Comparison of ENCODE assay signal across 9 cellular contexts in the genomic region with DNA sequence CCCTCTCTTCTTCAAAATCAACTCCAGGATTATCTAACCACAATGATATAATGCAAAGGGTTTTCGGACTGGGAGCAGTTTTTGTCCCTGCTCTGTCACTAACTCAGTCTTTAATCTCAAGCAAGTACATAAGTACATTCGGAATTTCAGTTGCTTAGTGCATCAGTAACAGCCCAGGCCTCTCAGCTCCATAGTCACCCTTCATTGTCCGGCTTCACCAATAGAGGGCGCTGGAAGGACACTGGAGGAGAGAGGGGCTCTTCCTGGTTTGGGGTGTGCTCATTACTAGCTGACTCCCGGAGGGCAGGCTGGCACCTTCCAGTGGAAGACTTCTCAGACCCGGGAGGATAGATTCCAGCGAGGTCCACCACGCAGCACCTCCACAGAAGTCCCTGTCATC.
DNase-seq lines count a peak whose midpoint lies in the region; ATAC-seq and TF ChIP-seq lines count a peak whose summit lies in the region.
"Had no signal": no experiment of that assay in that cellular context is flagged by ENCODE, and none has a peak within 500 bp of the region (broad histone marks: within the 10 kb centered on the region; RNA-seq: fewer than 3 reads in every experiment).

No MANE protein-coding gene starts in this region.

- ATAC-seq in GM19455 (IDR thresholded peaks at IDR 0.05; ENCODE audit: unreplicated experiment) (peak; percentile 92), HG03521 (IDR thresholded peaks at IDR 0.05; ENCODE audit: unreplicated experiment) (peak; percentile 86)

- TF ChIP-seq POLR2A in erythroblast (IDR thresholded peaks at IDR 0.05; ENCODE audit: low read length): no peak

- DNase-seq in GDM1 (lab: John Stamatoyannopoulos, UW) (peak; percentile 14), SK-N-DZ (ENCODE audit: low spot score) (peak; percentile 0), erythroblast (lab: John Stamatoyannopoulos, UW) (peak; percentile 47 to 60), inferior parietal cortex (ENCODE audit: extremely low spot score) (no peak), NCI-H1694 (lab: John Stamatoyannopoulos, UW) (no peak)
- DNase-seq in stimulated activated CD4-positive, alpha-beta T cell treated with anti-CD3 and anti-CD28 coated beads, Interleukin-1b, Interleukin-23, amount 100 ng/mL, for 48 hours: peak; percentile 3
- DNase-seq: natural killer cell had no signal

Comparison
In these comparisons a context has a peak if more than half of its experiments do, and no peak if none do; other contexts are left out.
1. DNase-seq: peak in GDM1 (single experiment), SK-N-DZ (single experiment), erythroblast (2 of 2) and stimulated activated CD4-positive, alpha-beta T cell treated with anti-CD3 and anti-CD28 coated beads, Interleukin-1b, Interleukin-23, amount 100 ng/mL, for 48 hours (single experiment); none in inferior parietal cortex (single experiment) and NCI-H1694 (single experiment).